1 cellular context compared by ENCODE assay signal in the genomic region with DNA sequence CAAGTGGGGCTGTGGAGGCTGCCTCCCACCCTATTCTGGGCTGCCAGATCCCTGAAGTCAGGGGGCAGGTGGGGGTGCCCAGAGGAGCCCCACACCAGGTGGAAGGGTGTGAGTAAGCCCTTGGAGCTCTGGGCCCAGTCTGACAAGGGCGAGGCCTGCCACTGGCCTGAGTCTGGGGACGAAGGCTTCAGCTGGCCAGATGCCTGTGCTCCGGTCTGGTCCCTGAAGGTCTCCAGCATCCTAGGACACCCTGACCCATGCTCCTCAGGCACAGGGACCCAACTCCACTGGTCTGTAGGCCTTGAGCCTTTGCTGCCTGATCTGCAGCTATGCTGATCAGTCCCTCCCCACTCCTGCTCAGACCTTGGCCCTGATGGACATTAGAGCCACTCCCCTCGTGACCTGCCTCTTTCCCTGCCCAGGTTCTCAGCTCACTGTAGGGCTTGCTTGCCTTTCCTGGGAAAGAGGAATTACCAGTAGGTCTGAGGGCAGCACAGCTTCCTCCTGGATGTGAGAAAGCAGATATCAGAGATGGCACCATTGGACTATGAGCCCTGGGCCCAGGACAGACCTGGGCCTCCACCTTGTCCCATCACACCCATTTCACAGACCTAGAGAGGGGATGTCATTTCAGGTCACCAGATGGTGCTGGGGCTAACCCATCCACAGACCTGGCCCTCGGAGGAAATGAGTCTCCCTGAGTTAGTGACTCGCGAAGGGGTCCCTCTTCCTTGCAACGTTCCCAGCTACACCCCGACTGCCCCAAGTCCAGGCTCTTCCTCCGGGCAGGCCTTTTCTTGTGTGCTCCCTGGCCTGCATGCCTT.
TF ChIP-seq lines count a peak whose summit lies in the region.

No MANE protein-coding gene starts in this region.

TF ChIP-seq in neural cell, 6 proteins besides CTCF, POLR2A, EP300 and RAD21 (continued from another document):
- TF ChIP-seq, protein P1, sequence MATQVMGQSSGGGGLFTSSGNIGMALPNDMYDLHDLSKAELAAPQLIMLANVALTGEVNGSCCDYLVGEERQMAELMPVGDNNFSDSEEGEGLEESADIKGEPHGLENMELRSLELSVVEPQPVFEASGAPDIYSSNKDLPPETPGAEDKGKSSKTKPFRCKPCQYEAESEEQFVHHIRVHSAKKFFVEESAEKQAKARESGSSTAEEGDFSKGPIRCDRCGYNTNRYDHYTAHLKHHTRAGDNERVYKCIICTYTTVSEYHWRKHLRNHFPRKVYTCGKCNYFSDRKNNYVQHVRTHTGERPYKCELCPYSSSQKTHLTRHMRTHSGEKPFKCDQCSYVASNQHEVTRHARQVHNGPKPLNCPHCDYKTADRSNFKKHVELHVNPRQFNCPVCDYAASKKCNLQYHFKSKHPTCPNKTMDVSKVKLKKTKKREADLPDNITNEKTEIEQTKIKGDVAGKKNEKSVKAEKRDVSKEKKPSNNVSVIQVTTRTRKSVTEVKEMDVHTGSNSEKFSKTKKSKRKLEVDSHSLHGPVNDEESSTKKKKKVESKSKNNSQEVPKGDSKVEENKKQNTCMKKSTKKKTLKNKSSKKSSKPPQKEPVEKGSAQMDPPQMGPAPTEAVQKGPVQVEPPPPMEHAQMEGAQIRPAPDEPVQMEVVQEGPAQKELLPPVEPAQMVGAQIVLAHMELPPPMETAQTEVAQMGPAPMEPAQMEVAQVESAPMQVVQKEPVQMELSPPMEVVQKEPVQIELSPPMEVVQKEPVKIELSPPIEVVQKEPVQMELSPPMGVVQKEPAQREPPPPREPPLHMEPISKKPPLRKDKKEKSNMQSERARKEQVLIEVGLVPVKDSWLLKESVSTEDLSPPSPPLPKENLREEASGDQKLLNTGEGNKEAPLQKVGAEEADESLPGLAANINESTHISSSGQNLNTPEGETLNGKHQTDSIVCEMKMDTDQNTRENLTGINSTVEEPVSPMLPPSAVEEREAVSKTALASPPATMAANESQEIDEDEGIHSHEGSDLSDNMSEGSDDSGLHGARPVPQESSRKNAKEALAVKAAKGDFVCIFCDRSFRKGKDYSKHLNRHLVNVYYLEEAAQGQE (IDR thresholded peaks at IDR 0.05; ENCODE audit: borderline replicate concordance), result no peak
TF ChIP-seq in neural cell: peak in this region for 0.
